8 cellular contexts compared by ENCODE assay signal in the genomic region with DNA sequence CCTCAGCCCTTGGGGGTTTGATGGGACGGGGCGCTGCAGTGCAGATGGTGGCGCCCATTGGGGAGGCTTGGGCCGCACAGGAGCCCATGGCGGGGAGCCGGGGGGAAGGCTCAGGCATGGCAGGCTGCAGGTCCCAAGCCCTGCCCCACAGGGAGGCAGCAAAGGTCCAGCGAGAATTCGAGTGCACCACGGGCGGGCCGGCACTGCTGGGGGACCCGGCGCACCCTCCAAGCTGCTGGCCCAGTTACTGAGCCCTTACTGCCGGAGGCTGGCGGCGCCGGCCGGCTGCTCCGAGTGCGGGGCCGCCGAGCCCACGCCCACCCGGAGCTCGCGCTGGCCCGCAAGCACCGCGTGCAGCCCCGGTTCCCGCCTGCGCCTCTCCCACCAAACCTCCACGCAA. TPM values are rescaled to one million over a fixed set of nuclear protein-coding genes. Genes with fewer than 3 reads are reported as not detected.
"Had no signal": no experiment of that assay in that cellular context is flagged by ENCODE, and none has a peak within 500 bp of the region (broad histone marks: within the 10 kb centered on the region; RNA-seq: fewer than 3 reads in every experiment).

No MANE protein-coding gene starts in this region.

- H3K4me3 ChIP-seq: GM23248, HAP-1, K562 had no signal

- H3K9ac ChIP-seq: GM23248 had no signal

- H3K9me3 ChIP-seq: HAP-1 had no signal

- H3K4me1 ChIP-seq: HAP-1 had no signal

- H3K27ac ChIP-seq: GM23248 had no signal

- ATAC-seq: HCT116, K562 had no signal

- H3K36me3 ChIP-seq: HAP-1 had no signal

- H3K27ac Mint-ChIP-seq: HFFc6 had no signal

- H2AFZ ChIP-seq: GM23248 had no signal

- H3K9me3 Mint-ChIP-seq: HFFc6 had no signal

- DNase-seq: GM23248, HFFc6, IMR-90 had no signal

- H3K4me3 Mint-ChIP-seq: HFFc6 had no signal

RNA-seq across cellular contexts. Expression of a gene that starts 39.2 kb away (rescaled TPM):
- total RNA-seq: GM23248, H1, HFFc6, HT-29, IMR-90, K562 had no signal
- polyA plus RNA-seq: GM23248, H1, IMR-90, K562 had no signal
